Comparison of ENCODE assay signal across 8 cellular contexts in the genomic region with DNA sequence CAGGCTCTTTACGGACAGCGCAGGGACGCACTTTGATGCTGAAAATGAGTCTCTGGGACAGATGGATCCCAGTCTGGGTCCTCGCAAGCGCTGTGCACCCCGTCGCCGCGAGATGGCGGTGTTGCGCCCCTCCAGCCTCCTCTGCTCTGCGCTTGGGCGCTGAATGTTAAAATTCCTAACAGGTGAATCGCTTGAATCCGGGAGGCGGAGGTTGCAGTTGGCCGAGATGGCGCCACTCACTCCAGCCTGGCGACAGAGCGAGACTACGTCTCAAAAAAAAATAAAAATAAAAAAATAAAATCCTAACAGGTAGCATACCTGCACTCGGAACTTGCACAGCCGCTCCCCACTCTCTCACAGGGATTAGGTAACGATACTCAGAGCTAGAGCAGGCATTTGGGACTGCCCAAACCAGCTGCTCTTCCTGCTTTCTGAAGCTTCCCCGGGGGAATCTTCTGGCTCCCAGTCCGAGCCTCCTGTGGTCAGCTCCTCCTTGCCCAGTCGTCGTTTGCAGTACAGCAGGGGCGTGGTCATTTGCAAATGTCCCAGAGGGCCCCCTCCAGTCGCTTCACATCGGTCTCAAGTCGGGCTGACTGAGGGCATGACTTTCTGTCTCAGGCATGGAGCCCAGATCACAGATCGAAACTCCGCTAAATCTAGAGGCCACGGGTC. TPM values are rescaled to one million over a fixed set of nuclear protein-coding genes. Genes with fewer than 3 reads are reported as not detected.
DNase-seq lines count a peak whose midpoint lies in the region; ATAC-seq and TF ChIP-seq lines count a peak whose summit lies in the region.

No MANE protein-coding gene starts in this region.

- CTCF ChIA-PET in HEK293T (lab: Yijun Ruan, JAX), result interaction anchor here (0.6 to 1.5 kb wide), 8 partner anchors 9 to 535 kb away, joined by 3 to 4 read pairs (median 4); no protein-coding TSS in a partner anchor

- H3K27me3 ChIP-seq in DND-41 (ENCODE audit: insufficient read depth, low read length, poor library complexity) (no peaks in the 10 kb centered on the region), esophagus muscularis mucosa (no peaks in the 10 kb centered on the region)

- no peaks in the 10 kb centered on the region for H3K36me3 ChIP-seq in DND-41 (ENCODE audit: insufficient read depth, low read length)
- peaks cover 2 to 60% (median 28%) of the 10 kb centered on the region in 4 donors for H3K36me3 ChIP-seq in esophagus muscularis mucosa

- peak; percentile 46 for DNase-seq in DND-41
- peak; percentile 87 for DNase-seq in HEK293T (ENCODE audit: extremely low spot score)
- peak; percentile 78 for DNase-seq in NCI-H82 (lab: John Stamatoyannopoulos, UW)
- DNase-seq in activated T-cell treated with anti-CD3 and anti-CD28 coated beads for 48 hours (ENCODE audit: low read depth), result peak; percentile 60
- DNase-seq in esophagus muscularis mucosa (ENCODE audit: extremely low spot score), result no peak
- peak; percentile 26 for DNase-seq in middle frontal gyrus (ENCODE audit: extremely low spot score, low spot score)
- DNase-seq in stimulated activated CD8-positive, alpha-beta memory T cell treated with anti-CD3 and anti-CD28 coated beads, Interleukin-4, amount 100 ng/mL, for 48 hours, result peak; percentile 85

- ATAC-seq in DND-41 (ENCODE audit: insufficient read depth, low read depth), result peak; percentile 80
- no peak for ATAC-seq in HG03521 (IDR thresholded peaks at IDR 0.05; ENCODE audit: unreplicated experiment)

- no peak overlapping the region for H2AFZ ChIP-seq in DND-41 (ENCODE audit: low read depth, low read length)

- TF ChIP-seq CTCF in DND-41 (IDR thresholded peaks at IDR 0.05; ENCODE audit: borderline replicate concordance, extremely low read depth, low read length, poor library complexity, severe bottlenecking), result peak; percentile 85
- peak; percentile 87 to 99 (median 89) for TF ChIP-seq CTCF in esophagus muscularis mucosa (IDR thresholded peaks at IDR 0.05)

- H3K9me3 ChIP-seq in DND-41 (ENCODE audit: insufficient read depth, low read length, severe bottlenecking), result no peaks in the 10 kb centered on the region
- H3K9me3 ChIP-seq in esophagus muscularis mucosa, result no peaks in the 10 kb centered on the region

- no peak for TF ChIP-seq POLR2A in esophagus muscularis mucosa (IDR thresholded peaks at IDR 0.05; ENCODE audit: low read depth)

- no peaks in the 10 kb centered on the region for H3K79me2 ChIP-seq in DND-41 (ENCODE audit: insufficient read depth, low read length)

- intact Hi-C loops in esophagus muscularis mucosa (cut with DNase I), result loop anchor here (10.0 kb wide), 1 partner anchor 138 kb away; no protein-coding TSS in a partner anchor

- TF ChIP-seq EP300 in esophagus muscularis mucosa (IDR thresholded peaks at IDR 0.05), result no peak

- POLR2A ChIA-PET in HEK293T (lab: Yijun Ruan, JAX), result interaction anchor here (1.5 kb wide), 1 partner anchor 27 kb away, joined by 4 read pairs; no protein-coding TSS in a partner anchor

- H3K4me2 ChIP-seq in DND-41 (ENCODE audit: insufficient read depth, low read length), result no peak overlapping the region

- H3K27ac ChIP-seq in DND-41 (ENCODE audit: low read length) (no peak overlapping the region), esophagus muscularis mucosa (replicated peaks in 1 of 4) (peak overlapping the region in 1 of 4 donors; percentile 15)

- H3K4me3 ChIP-seq in DND-41 (ENCODE audit: low read depth in 1 of 2, low read length in 2 of 2) (no peak overlapping the region), esophagus muscularis mucosa (no peak overlapping the region)

- no peak overlapping the region for H3K9ac ChIP-seq in DND-41 (ENCODE audit: low read depth, low read length)

- no peaks in the 10 kb centered on the region; the same call in 1 of the 2 replicates for H4K20me1 ChIP-seq in DND-41 (ENCODE audit: insufficient read depth, low read length)

- H3K4me1 ChIP-seq in DND-41 (ENCODE audit: insufficient read depth, low read length), result no peaks in the 10 kb centered on the region
- peaks cover 9 to 14% (median 13%) of the 10 kb centered on the region in 4 donors for H3K4me1 ChIP-seq in esophagus muscularis mucosa

- WGBS in esophagus muscularis mucosa, result 24% methylated on average over 35 of the region's 35 CpGs

TF ChIP-seq in HEK293T, 16 proteins besides CTCF, POLR2A, EP300 and RAD21:
- no peak for TF ChIP-seq FOXA1 (IDR thresholded peaks at IDR 0.05)
- no peak for TF ChIP-seq SP1 (IDR thresholded peaks at IDR 0.05)
- TF ChIP-seq CTBP1 (IDR thresholded peaks at IDR 0.05; ENCODE audit: borderline replicate concordance), result peak; percentile 38; the same call in 1 of the 2 replicates
- TF ChIP-seq BHLHE40 (IDR thresholded peaks at IDR 0.05; ENCODE audit: borderline replicate concordance), result no peak

RNA-seq across cellular contexts. Expression of gene OSGIN1, which starts 26.2 kb away (rescaled TPM):
- 10 to 100 TPM in 3 of 4 donors, 1 to 10 TPM in 1; 7.1 to 17.6 (median 13.8) TPM for total RNA-seq in esophagus muscularis mucosa

RNA-seq across cellular contexts. Expression of gene MLYCD, which starts 27.9 kb away (rescaled TPM):
- total RNA-seq in esophagus muscularis mucosa, result 10 to 100 TPM in 2 of 4 donors, 1 to 10 TPM in 2; 9.6 to 15.8 (median 12.3) TPM

RNA-seq across cellular contexts. Expression of gene NECAB2, which starts 41.2 kb away (rescaled TPM):
- not detected for total RNA-seq in esophagus muscularis mucosa
